In genomic region chrX:116823677-116824076, GRCh38 we compare ENCODE assay signal across 37 cellular contexts.
DNase-seq lines count a peak whose midpoint lies in the region; ATAC-seq, FAIRE-seq and TF ChIP-seq lines count a peak whose summit lies in the region.
"Had no signal": no experiment of that assay in that cellular context is flagged by ENCODE, and none has a peak within 500 bp of the region (broad histone marks: within the 10 kb centered on the region; RNA-seq: fewer than 3 reads in every experiment).

No MANE protein-coding gene starts in this region.

- H4K20me1 ChIP-seq in astrocyte (ENCODE audit: insufficient read depth, low read length), result no peaks in the 10 kb centered on the region
- H4K20me1 ChIP-seq: BLaER1; BLaER1 treated with 17β-estradiol and CSF1 and Interleukin-3, amounts not matched to agents 10 nM and 100 nM had no signal

- intact Hi-C loops in left colon (cut with DNase I, micrococcal nuclease), result no loop called here
- intact Hi-C loops in mucosa of descending colon (cut with DNase I, micrococcal nuclease), result no loop called here
- intact Hi-C loops in heart right ventricle (cut with DNase I), result no loop called here

- no peaks in the 10 kb centered on the region for H3K4me1 Mint-ChIP-seq in astrocyte (ENCODE audit: low read depth, unreplicated experiment)
- no peaks in the 10 kb centered on the region for H3K4me1 Mint-ChIP-seq in effector memory CD8-positive, alpha-beta T cell (ENCODE audit: low read depth in 2 of 2)
- H3K4me1 Mint-ChIP-seq: B cell; CD14-positive monocyte; CD4-positive, alpha-beta memory T cell; CD4-positive, CD25-positive, alpha-beta regulatory T cell; CD8-positive, alpha-beta memory T cell had no signal

- ATAC-seq in left colon (peak; percentile 84), mucosa of descending colon (peak; percentile 58), heart right ventricle (no peak)
- no peak for ATAC-seq in effector memory CD8-positive, alpha-beta T cell (replicated peaks)
- ATAC-seq: A549; CD8-positive, alpha-beta T cell had no signal

- H3K9me3 Mint-ChIP-seq in astrocyte (ENCODE audit: unreplicated experiment), result no peaks in the 10 kb centered on the region
- H3K9me3 Mint-ChIP-seq in effector memory CD8-positive, alpha-beta T cell, result no peaks in the 10 kb centered on the region
- H3K9me3 Mint-ChIP-seq: CD4-positive, alpha-beta T cell had no signal

- no peaks in the 10 kb centered on the region for H3K27me3 ChIP-seq in astrocyte (ENCODE audit: insufficient read depth, low read length)
- no peaks in the 10 kb centered on the region for H3K27me3 ChIP-seq in heart right ventricle
- H3K27me3 ChIP-seq: BE2C had no signal

- no peak overlapping the region for H3K27ac ChIP-seq in astrocyte (ENCODE audit: low read depth, low read length)
- no peak overlapping the region for H3K27ac ChIP-seq in heart right ventricle
- H3K27ac ChIP-seq: 22Rv1; A549; BLaER1; BLaER1 treated with 17β-estradiol and CSF1 and Interleukin-3, amounts not matched to agents 10 nM and 100 nM; C4-2B had no signal

- H3K4me2 ChIP-seq in astrocyte (ENCODE audit: low read length), result no peak overlapping the region
- H3K4me2 ChIP-seq: A549; BLaER1; BLaER1 treated with 17β-estradiol and CSF1 and Interleukin-3, amounts not matched to agents 10 nM and 100 nM had no signal

- H3K36me3 Mint-ChIP-seq in astrocyte (ENCODE audit: low read depth, unreplicated experiment), result no peaks in the 10 kb centered on the region
- no peaks in the 10 kb centered on the region for H3K36me3 Mint-ChIP-seq in effector memory CD8-positive, alpha-beta T cell (ENCODE audit: insufficient read depth)
- H3K36me3 Mint-ChIP-seq: CD14-positive monocyte; CD4-positive, alpha-beta memory T cell; CD4-positive, CD25-positive, alpha-beta regulatory T cell; CD8-positive, alpha-beta memory T cell; CD8-positive, alpha-beta T cell had no signal

- H3K4me3 ChIP-seq in astrocyte (ENCODE audit: insufficient read depth, low read depth, low read length) (no peak overlapping the region), mucosa of descending colon (no peak overlapping the region), heart right ventricle (no peak overlapping the region)
- H3K4me3 ChIP-seq: A549; BLaER1; BLaER1 treated with 17β-estradiol and CSF1 and Interleukin-3, amounts not matched to agents 10 nM and 100 nM had no signal

- no peaks in the 10 kb centered on the region for H3K4me1 ChIP-seq in astrocyte (ENCODE audit: insufficient read depth, low read length)
- H3K4me1 ChIP-seq in mucosa of descending colon (ENCODE audit: low read depth), result no peaks in the 10 kb centered on the region
- H3K4me1 ChIP-seq in heart right ventricle, result no peaks in the 10 kb centered on the region
- H3K4me1 ChIP-seq: A549; BE2C; BLaER1; BLaER1 treated with 17β-estradiol and CSF1 and Interleukin-3, amounts not matched to agents 10 nM and 100 nM; Caco-2 had no signal

- no peaks in the 10 kb centered on the region for H3K27me3 Mint-ChIP-seq in astrocyte (ENCODE audit: low read depth, unreplicated experiment)
- H3K27me3 Mint-ChIP-seq in effector memory CD8-positive, alpha-beta T cell, result no peaks in the 10 kb centered on the region
- H3K27me3 Mint-ChIP-seq: B cell; CD4-positive, alpha-beta memory T cell; CD4-positive, alpha-beta T cell; CD4-positive, CD25-positive, alpha-beta regulatory T cell; CD8-positive, alpha-beta memory T cell had no signal

- FAIRE-seq in astrocyte (lab: Jason Lieb, UNC), result peak; percentile 73
- FAIRE-seq: A204.1, A549, D721Med had no signal

- no peak overlapping the region for H3K4me3 Mint-ChIP-seq in astrocyte (ENCODE audit: unreplicated experiment)
- no peak overlapping the region for H3K4me3 Mint-ChIP-seq in effector memory CD8-positive, alpha-beta T cell
- H3K4me3 Mint-ChIP-seq: B cell; CD14-positive monocyte; CD4-positive, alpha-beta memory T cell; CD4-positive, alpha-beta T cell; CD4-positive, CD25-positive, alpha-beta regulatory T cell; CD8-positive, alpha-beta memory T cell; CD8-positive, alpha-beta T cell had no signal

- H3K79me2 ChIP-seq in astrocyte (ENCODE audit: insufficient read depth, low read length), result no peaks in the 10 kb centered on the region

- TF ChIP-seq CTCF in astrocyte (IDR thresholded peaks at IDR 0.05; ENCODE audit: insufficient read depth, low read depth, low read length) (no peak), mucosa of descending colon (IDR thresholded peaks at IDR 0.05) (no peak), heart right ventricle (IDR thresholded peaks at IDR 0.05) (no peak)

- no peak overlapping the region for H3K9ac ChIP-seq in astrocyte (ENCODE audit: low read length)
- H3K9ac ChIP-seq: BLaER1; BLaER1 treated with 17β-estradiol and CSF1 and Interleukin-3, amounts not matched to agents 10 nM and 100 nM had no signal

- H3K27ac Mint-ChIP-seq in astrocyte (ENCODE audit: unreplicated experiment), result no peak overlapping the region
- H3K27ac Mint-ChIP-seq in effector memory CD8-positive, alpha-beta T cell, result no peak overlapping the region
- H3K27ac Mint-ChIP-seq: B cell; CD4-positive, alpha-beta memory T cell; CD4-positive, alpha-beta T cell; CD4-positive, CD25-positive, alpha-beta regulatory T cell; CD8-positive, alpha-beta T cell had no signal

- WGBS in heart right ventricle, 2 donors, result 63 to 83% methylated on average over 2 of the region's 2 CpGs

- H3K36me3 ChIP-seq in astrocyte (ENCODE audit: insufficient read depth, low read length) (no peaks in the 10 kb centered on the region), mucosa of descending colon (ENCODE audit: low read depth) (no peaks in the 10 kb centered on the region), heart right ventricle (no peaks in the 10 kb centered on the region)
- H3K36me3 ChIP-seq: BE2C; BLaER1; BLaER1 treated with 17β-estradiol and CSF1 and Interleukin-3, amounts not matched to agents 10 nM and 100 nM had no signal

- DNase-seq in NCI-H748 (lab: John Stamatoyannopoulos, UW; ENCODE audit: unreplicated experiment) (peak; percentile 11), NCI-H748 treated with DMSO at 0.1 percent for 48 hours (lab: John Stamatoyannopoulos, UW) (no peak), astrocyte (ENCODE audit: low read depth) (no peak), left colon (no peak), mucosa of descending colon (peak in 1 of 3 donors; percentile 32), superior temporal gyrus (ENCODE audit: extremely low spot score) (no peak), heart right ventricle (no peak)
- no peak for DNase-seq in effector memory CD8-positive, alpha-beta T cell
- DNase-seq: 8988T; ACHN; AML-193; BE2C; C1 segment of cervical spinal cord; Caco-2; Calu3; CD4-positive, alpha-beta memory T cell; CD4-positive, alpha-beta T cell; CD4-positive, CD25-positive, alpha-beta regulatory T cell; CD8-positive, alpha-beta memory T cell; CD8-positive, alpha-beta T cell; COR-L47; DMS 273 treated with DMSO at 0.1 percent for 48 hours; DMS153; DMS53; DMS79; DMS79 treated with DMSO at 0.1 percent for 48 hours; DND-41; EL had no signal

- no peak overlapping the region for H2AFZ ChIP-seq in astrocyte (ENCODE audit: low read depth, low read length)

- H3K9me3 ChIP-seq in astrocyte (ENCODE audit: insufficient read depth, low read depth, low read length) (no peaks in the 10 kb centered on the region), mucosa of descending colon (no peaks in the 10 kb centered on the region), heart right ventricle (no peaks in the 10 kb centered on the region)
- H3K9me3 ChIP-seq: A549, BE2C, Caco-2 had no signal

Comparison
In these comparisons a context has a peak if more than half of its experiments do, and no peak if none do; other contexts are left out.
1. ATAC-seq: peak in left colon (single experiment) and mucosa of descending colon (single experiment); none in effector memory CD8-positive, alpha-beta T cell (single experiment) and heart right ventricle (0 of 8).